In the genomic region with DNA sequence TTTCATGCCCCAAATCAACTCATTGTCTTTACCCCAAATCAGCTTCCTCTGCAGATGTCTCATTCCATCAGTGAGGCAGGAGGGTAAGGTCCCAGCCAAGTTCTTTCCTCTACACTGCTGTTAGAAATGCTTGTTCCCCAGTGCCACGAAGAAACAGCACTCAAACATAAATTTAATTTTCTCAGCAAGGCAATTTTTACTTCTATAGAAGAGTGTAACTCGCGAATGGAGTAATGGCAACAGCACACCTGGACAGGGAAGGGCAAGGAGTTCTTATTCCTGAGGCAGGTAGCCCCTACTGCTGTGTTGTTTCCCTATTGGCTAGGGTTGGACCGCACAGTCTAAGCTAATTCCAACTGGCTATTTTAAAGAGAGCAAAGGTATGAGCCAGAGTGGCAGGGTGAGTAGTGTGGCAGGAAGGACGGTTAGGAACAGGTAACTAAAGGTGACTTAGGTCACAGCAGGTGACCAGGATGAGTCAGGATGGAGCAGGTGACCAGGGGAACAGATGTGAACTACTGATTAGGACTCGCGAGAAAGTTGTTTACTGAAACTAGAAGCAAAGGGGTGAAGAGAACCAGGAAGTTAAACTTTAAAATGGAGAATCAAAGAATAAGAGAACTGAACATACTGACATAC, we compare ENCODE assay signal across 21 cellular contexts. TPM values are rescaled to one million over a fixed set of nuclear protein-coding genes. Genes with fewer than 3 reads are reported as not detected.
DNase-seq lines count a peak whose midpoint lies in the region; ATAC-seq, FAIRE-seq and TF ChIP-seq lines count a peak whose summit lies in the region.
"Had no signal": no experiment of that assay in that cellular context is flagged by ENCODE, and none has a peak within 500 bp of the region (broad histone marks: within the 10 kb centered on the region; RNA-seq: fewer than 3 reads in every experiment).

No MANE protein-coding gene starts in this region.

- intact Hi-C loops in HepG2 (cut with micrococcal nuclease; ENCODE audit: unreplicated experiment) (loop anchor here (5.0 kb wide), 1 partner anchor 52 kb away; no protein-coding TSS in a partner anchor), right lobe of liver (cut with DNase I) (loop anchor here in 1 of 2 donors (5.0 kb wide), 1 partner anchor 127 kb away; no protein-coding TSS in a partner anchor), colonic mucosa (cut with DNase I) (loop anchor here (5.0 to 10.0 kb wide), 2 partner anchors 57 to 449 kb away; a partner anchor contains a TSS)

- peak overlapping the region; percentile 40 for H3K27ac Mint-ChIP-seq in T-helper 2 cell treated with Interferon-gamma antibody and Interleukin-4, amounts not matched to agents 5 μg/mL and 100 μg/mL, for 36 hours
- H3K27ac Mint-ChIP-seq: CD4-positive, CD25-positive, alpha-beta regulatory T cell had no signal

- POLR2A ChIA-PET in HepG2 (lab: Yijun Ruan, JAX): interaction anchor here (3.4 kb wide), 1 partner anchor 11 kb away, joined by 16 read pairs; a partner anchor contains a TSS

- peaks cover 29% of the 10 kb centered on the region for H3K36me3 Mint-ChIP-seq in T-helper 2 cell treated with Interferon-gamma antibody and Interleukin-4, amounts not matched to agents 5 μg/mL and 100 μg/mL, for 36 hours (ENCODE audit: low read depth)

- H3K27me3 Mint-ChIP-seq in T-helper 2 cell treated with Interferon-gamma antibody and Interleukin-4, amounts not matched to agents 5 μg/mL and 100 μg/mL, for 36 hours (ENCODE audit: low read depth): no peaks in the 10 kb centered on the region
- H3K27me3 Mint-ChIP-seq: CD4-positive, CD25-positive, alpha-beta regulatory T cell had no signal

- no peak overlapping the region for H3K4me3 Mint-ChIP-seq in T-helper 2 cell treated with Interferon-gamma antibody and Interleukin-4, amounts not matched to agents 5 μg/mL and 100 μg/mL, for 36 hours
- H3K4me3 Mint-ChIP-seq: CD4-positive, CD25-positive, alpha-beta regulatory T cell had no signal

- H3K9me2 ChIP-seq in hepatocyte (replicated peaks; ENCODE audit: insufficient read depth): no peaks in the 10 kb centered on the region

- TF ChIP-seq POLR2A in HepG2 (IDR thresholded peaks at IDR 0.05; ENCODE audit: insufficient read depth in 1 of 2, low read depth in 2 of 2, low read length in 2 of 2): no peak
- no peak for TF ChIP-seq POLR2A in right lobe of liver (IDR thresholded peaks at IDR 0.05)

- no peak for TF ChIP-seq CTCF in HepG2 (CRISPR knock-in tag; IDR thresholded peaks at IDR 0.05)
- no peak for TF ChIP-seq CTCF in right lobe of liver (IDR thresholded peaks at IDR 0.05)
- TF ChIP-seq CTCF in hepatocyte (IDR thresholded peaks at IDR 0.05; ENCODE audit: poor library complexity): no peak
- TF ChIP-seq CTCF in colonic mucosa (IDR thresholded peaks at IDR 0.05): no peak

- TF ChIP-seq EP300 in HepG2 (IDR thresholded peaks at IDR 0.05; ENCODE audit: low read depth in 2 of 2, low read length in 2 of 2) (no peak), HepG2 (CRISPR knock-in tag; IDR thresholded peaks at IDR 0.05; ENCODE audit: borderline replicate concordance) (no peak)

- DNase-seq in HepG2 (ENCODE audit: low spot score) (no peak), right lobe of liver (no peak), hepatocyte (ENCODE audit: low spot score) (peak; percentile 62), Kasumi-1 (lab: John Stamatoyannopoulos, UW) (no peak), colonic mucosa (no peak)
- no peak for DNase-seq in T-helper 2 cell treated with Interferon-gamma antibody and Interleukin-4, amounts not matched to agents 5 μg/mL and 100 μg/mL, for 36 hours (ENCODE audit: low spot score)
- DNase-seq: CD4-positive, CD25-positive, alpha-beta regulatory T cell; GDM1; H7; IMR-90; MV-4-11; NCI-H1105 treated with DMSO at 0.1 percent for 48 hours; NCI-H2029 treated with DMSO at 0.1 percent for 48 hours; NCI-H2171; NCI-H345; NCI-H524; NCI-H774 had no signal

- 84% methylated on average over 7 of the region's 7 CpGs for WGBS in HepG2 (ENCODE audit: low lambda C conversion rate)
- WGBS in right lobe of liver (ENCODE audit: insufficient coverage, low coverage, low lambda C conversion rate, missing lambda C conversion rate): 84% methylated on average over 7 of the region's 7 CpGs
- 62% methylated on average over 7 of the region's 7 CpGs for WGBS in hepatocyte (ENCODE audit: low lambda C conversion rate, missing lambda C conversion rate)

- no peak overlapping the region for H3K4me2 ChIP-seq in HepG2 (ENCODE audit: low read depth, low read length)
- no peak overlapping the region for H3K4me2 ChIP-seq in hepatocyte

- no peaks in the 10 kb centered on the region for H3K79me2 ChIP-seq in HepG2 (ENCODE audit: insufficient read depth, low read length)
- no peaks in the 10 kb centered on the region for H3K79me2 ChIP-seq in hepatocyte

- H3K27ac ChIP-seq in HepG2 (ENCODE audit: extremely low read length, insufficient read depth, low read length): no peak overlapping the region
- H3K27ac ChIP-seq in right lobe of liver: no peak overlapping the region
- peak overlapping the region; percentile 70 for H3K27ac ChIP-seq in hepatocyte
- H3K27ac ChIP-seq in colonic mucosa: no peak overlapping the region

- no TSS peak for BruUV-seq in HepG2 (replicated peaks; lab: Mats Ljungman, UMichigan)

- H4K20me1 ChIP-seq in HepG2 (ENCODE audit: insufficient read depth, low read length) (no peaks in the 10 kb centered on the region), hepatocyte (ENCODE audit: insufficient read depth, poor library complexity, severe bottlenecking) (no peaks in the 10 kb centered on the region)

- in situ Hi-C loops in HepG2 (cut with HindIII; ENCODE audit: extremely low pct_ligation_motif_present, low pct_unique_long_range_greater_than_20kb): loop anchor here (5.0 kb wide), 1 partner anchor 127 kb away; no protein-coding TSS in a partner anchor

- peaks cover 13% of the 10 kb centered on the region for H3K4me1 ChIP-seq in HepG2 (ENCODE audit: insufficient read depth, low read length)
- H3K4me1 ChIP-seq in right lobe of liver: no peaks in the 10 kb centered on the region
- no peaks in the 10 kb centered on the region for H3K4me1 ChIP-seq in hepatocyte (ENCODE audit: insufficient read depth)
- no peaks in the 10 kb centered on the region for H3K4me1 ChIP-seq in colonic mucosa

- peaks cover 22% of the 10 kb centered on the region for H3K4me1 Mint-ChIP-seq in T-helper 2 cell treated with Interferon-gamma antibody and Interleukin-4, amounts not matched to agents 5 μg/mL and 100 μg/mL, for 36 hours (ENCODE audit: low read depth)

- H3K36me3 ChIP-seq in HepG2 (replicated peaks in 1 of 2; ENCODE audit: control insufficient read depth in 1 of 2, insufficient read depth in 2 of 2, low read length in 2 of 2) (peaks cover 0 to 12% of the 10 kb centered on the region in 2 experiments; a peak in 1 of 5 replicates), right lobe of liver (no peaks in the 10 kb centered on the region), hepatocyte (replicated peaks; ENCODE audit: insufficient read depth, low read depth) (no peaks in the 10 kb centered on the region), colonic mucosa (no peaks in the 10 kb centered on the region)

- H3K4me3 ChIP-seq in HepG2 (replicated peaks in 1 of 3; ENCODE audit: insufficient read depth in 1 of 3, low read depth in 2 of 3, low read length in 3 of 3): no peak overlapping the region
- no peak overlapping the region for H3K4me3 ChIP-seq in right lobe of liver
- H3K4me3 ChIP-seq in hepatocyte: no peak overlapping the region
- no peak overlapping the region for H3K4me3 ChIP-seq in colonic mucosa

- H3K27me3 ChIP-seq in HepG2 (ENCODE audit: control insufficient read depth in 1 of 2, insufficient read depth in 2 of 2, low read length in 2 of 2): no peaks in the 10 kb centered on the region
- no peaks in the 10 kb centered on the region for H3K27me3 ChIP-seq in right lobe of liver
- H3K27me3 ChIP-seq in hepatocyte: no peaks in the 10 kb centered on the region
- H3K27me3 ChIP-seq in colonic mucosa: no peaks in the 10 kb centered on the region

- H2AFZ ChIP-seq in HepG2 (ENCODE audit: low read length) (no peak overlapping the region), hepatocyte (no peak overlapping the region)

- peaks cover 16% of the 10 kb centered on the region for H3K9me3 Mint-ChIP-seq in T-helper 2 cell treated with Interferon-gamma antibody and Interleukin-4, amounts not matched to agents 5 μg/mL and 100 μg/mL, for 36 hours

- H3K9ac ChIP-seq in HepG2 (ENCODE audit: insufficient read depth, low read depth, low read length) (no peak overlapping the region), colonic mucosa (ENCODE audit: low read depth in 2 of 2, low read length in 2 of 2) (no peak overlapping the region)

- no peak for TF ChIP-seq RAD21 in HepG2 (CRISPR knock-in tag; IDR thresholded peaks at IDR 0.05)

- ATAC-seq in HepG2 (no peak), right lobe of liver (no peak), GM21447 (IDR thresholded peaks at IDR 0.05; ENCODE audit: unreplicated experiment) (no peak)
- ATAC-seq: Panc1, SK-N-SH treated with all-trans-retinoic acid at 6 μM for 48 hours had no signal

- CTCF ChIA-PET in HepG2 (lab: Yijun Ruan, JAX; ENCODE audit: low intra/inter-chr PET ratio, low total read pairs): no interaction called here

- H3K9me3 ChIP-seq in HepG2 (ENCODE audit: low read length) (no peaks in the 10 kb centered on the region), right lobe of liver (no peaks in the 10 kb centered on the region), hepatocyte (ENCODE audit: low read depth) (no peaks in the 10 kb centered on the region), colonic mucosa (no peaks in the 10 kb centered on the region)

- no peak for FAIRE-seq in HepG2 (lab: Jason Lieb, UNC)
- FAIRE-seq: A204.1 had no signal

RNA-seq across cellular contexts. Expression of a gene that starts 12.0 kb away (rescaled TPM):
- total RNA-seq in HepG2 (2016; rRNA removed; fragmentation: Illumina TruSeq; extraction: Trizol): 5.7 TPM in 2 replicates
- 1.9 TPM in 2 replicates for total RNA-seq in HepG2 (2016; cell fraction: cytosol; rRNA removed; fragmentation: Illumina TruSeq; extraction: Trizol; ENCODE audit: low read depth)
- total RNA-seq in HepG2 (2016; cell fraction: insoluble cytoplasmic fraction; rRNA removed; fragmentation: Illumina TruSeq; extraction: Trizol): 5.6 and 6.0 TPM in 2 replicates
- 3.4 and 4.0 TPM in 2 replicates for total RNA-seq in HepG2 (2016; cell fraction: membrane; rRNA removed; fragmentation: Illumina TruSeq; extraction: Trizol)
- 7.9 and 8.3 TPM in 2 replicates for total RNA-seq in HepG2 (2016; cell fraction: nucleus; rRNA removed; fragmentation: Illumina TruSeq; extraction: Trizol)
- 9.3 and 12.5 TPM in 2 replicates for polyA plus RNA-seq in HepG2 (2011; rRNA removed)
- 4.1 and 4.8 TPM in 2 replicates for polyA plus RNA-seq in HepG2 (2011; cell fraction: cytosol; rRNA removed)
- 13.9 and 15.6 TPM in 2 replicates for polyA plus RNA-seq in HepG2 (2011; cell fraction: nucleus; rRNA removed)
- 5.5 and 6.4 TPM in 2 replicates for polyA plus RNA-seq in HepG2 (2012)
- polyA plus RNA-seq in HepG2 (2016; cell fraction: cytosol; fragmentation: Illumina TruSeq; extraction: Trizol; ENCODE audit: low read depth): 1.7 and 2.8 TPM in 2 replicates
- 5.5 and 8.7 TPM in 2 replicates for polyA plus RNA-seq in HepG2 (2016; cell fraction: insoluble cytoplasmic fraction; fragmentation: Illumina TruSeq; extraction: Trizol; ENCODE audit: low read depth)
- 3.2 and 3.8 TPM in 2 replicates for polyA plus RNA-seq in HepG2 (2016; cell fraction: membrane; fragmentation: Illumina TruSeq; extraction: Trizol; ENCODE audit: low read depth)
- 8.7 and 9.2 TPM in 2 replicates for polyA plus RNA-seq in HepG2 (2016; cell fraction: nucleus; fragmentation: Illumina TruSeq; extraction: Trizol; ENCODE audit: insufficient read depth, low read depth)
- 8.4 and 44.8 TPM in 2 replicates for polyA minus RNA-seq in HepG2 (2011; rRNA and poly(A)+ RNA removed; ENCODE audit: low replicate concordance)
- polyA minus RNA-seq in HepG2 (2011; cell fraction: cytosol; rRNA and poly(A)+ RNA removed): 5.8 and 6.2 TPM in 2 replicates
- polyA minus RNA-seq in HepG2 (2011; cell fraction: nucleus; rRNA and poly(A)+ RNA removed): 22.0 and 22.4 TPM in 2 replicates
- total RNA-seq in right lobe of liver: 1 to 10 TPM; 1.7 to 4.3 (median 3.2) TPM
- total RNA-seq in hepatocyte: 7.6 and 8.2 TPM in 2 replicates
- polyA plus RNA-seq in hepatocyte: 9.4 and 9.8 TPM in 2 replicates
- 1 to 10 TPM; 7.1 to 8.5 TPM for total RNA-seq in colonic mucosa

RNA-seq across cellular contexts. Expression of a gene that starts 55.0 kb away (rescaled TPM):
- total RNA-seq in HepG2 (2016; rRNA removed; fragmentation: Illumina TruSeq; extraction: Trizol) (24.4 and 39.6 TPM in 2 replicates), right lobe of liver (10 to 100 TPM in 4 of 6 experiments, 1 to 10 TPM in 2; 7.2 to 21.7 (median 12.4) TPM), hepatocyte (17.8 and 23.0 TPM in 2 replicates), colonic mucosa (10 to 100 TPM; 13.7 to 32.4 TPM)
- 7.9 and 8.9 TPM in 2 replicates for total RNA-seq in HepG2 (2016; cell fraction: cytosol; rRNA removed; fragmentation: Illumina TruSeq; extraction: Trizol; ENCODE audit: low read depth)
- total RNA-seq in HepG2 (2016; cell fraction: insoluble cytoplasmic fraction; rRNA removed; fragmentation: Illumina TruSeq; extraction: Trizol): 19.9 and 39.6 TPM in 2 replicates
- 15.6 and 16.1 TPM in 2 replicates for total RNA-seq in HepG2 (2016; cell fraction: membrane; rRNA removed; fragmentation: Illumina TruSeq; extraction: Trizol)
- 34.0 and 41.6 TPM in 2 replicates for total RNA-seq in HepG2 (2016; cell fraction: nucleus; rRNA removed; fragmentation: Illumina TruSeq; extraction: Trizol)
- polyA plus RNA-seq in HepG2 (2011; rRNA removed) (20.8 and 21.0 TPM in 2 replicates), hepatocyte (11.8 and 14.2 TPM in 2 replicates)
- polyA plus RNA-seq in HepG2 (2011; cell fraction: cytosol; rRNA removed): 19.0 and 19.8 TPM in 2 replicates
- polyA plus RNA-seq in HepG2 (2011; cell fraction: nucleus; rRNA removed): 14.2 and 15.7 TPM in 2 replicates
- 19.0 and 28.6 TPM in 2 replicates for polyA plus RNA-seq in HepG2 (2012)
- 4.5 and 6.0 TPM in 2 replicates for polyA plus RNA-seq in HepG2 (2016; cell fraction: cytosol; fragmentation: Illumina TruSeq; extraction: Trizol; ENCODE audit: low read depth)
- polyA plus RNA-seq in HepG2 (2016; cell fraction: insoluble cytoplasmic fraction; fragmentation: Illumina TruSeq; extraction: Trizol; ENCODE audit: low read depth): 16.3 and 20.1 TPM in 2 replicates
- polyA plus RNA-seq in HepG2 (2016; cell fraction: membrane; fragmentation: Illumina TruSeq; extraction: Trizol; ENCODE audit: low read depth): 11.7 TPM in 2 replicates
- polyA plus RNA-seq in HepG2 (2016; cell fraction: nucleus; fragmentation: Illumina TruSeq; extraction: Trizol; ENCODE audit: insufficient read depth, low read depth): 47.5 and 51.6 TPM in 2 replicates
- polyA minus RNA-seq in HepG2 (2011; rRNA and poly(A)+ RNA removed; ENCODE audit: low replicate concordance): 17.8 and 99.3 TPM in 2 replicates
- polyA minus RNA-seq in HepG2 (2011; cell fraction: cytosol; rRNA and poly(A)+ RNA removed): 42.1 and 43.6 TPM in 2 replicates
- 21.1 and 24.4 TPM in 2 replicates for polyA minus RNA-seq in HepG2 (2011; cell fraction: nucleus; rRNA and poly(A)+ RNA removed)
